ENCODE assay signal across 23 cellular contexts in the genomic region with DNA sequence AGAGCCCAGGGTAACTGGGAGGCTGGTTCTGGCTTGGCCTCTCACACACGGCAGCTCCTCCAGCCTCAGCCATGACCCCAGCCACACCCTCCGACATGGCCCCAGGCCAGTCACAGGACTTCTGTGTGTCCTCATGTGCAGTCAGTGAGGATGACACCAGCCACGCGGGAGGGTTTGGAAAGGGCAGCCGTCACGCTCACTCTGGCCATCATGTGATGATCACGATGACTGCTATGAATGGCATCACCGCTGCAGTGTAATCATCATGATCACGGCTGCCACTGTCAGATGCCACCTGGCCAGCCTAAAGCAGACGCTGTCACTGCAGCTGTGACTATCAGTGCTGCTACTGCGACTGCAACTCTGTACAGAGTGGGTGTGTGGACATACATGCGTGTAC.
DNase-seq lines count a peak whose midpoint lies in the region; ATAC-seq and TF ChIP-seq lines count a peak whose summit lies in the region.
"Had no signal": no experiment of that assay in that cellular context is flagged by ENCODE, and none has a peak within 500 bp of the region (broad histone marks: within the 10 kb centered on the region; RNA-seq: fewer than 3 reads in every experiment).

No MANE protein-coding gene starts in this region.

- ATAC-seq in lower lobe of right lung (no peak), left ventricle myocardium superior (no peak)
- ATAC-seq: A549, GM12878, GM23338 had no signal

- H3K27ac ChIP-seq in lower lobe of right lung: no peak overlapping the region
- H3K27ac ChIP-seq: A549 had no signal

- no peaks in the 10 kb centered on the region for H3K4me1 Mint-ChIP-seq in chondrocyte (ENCODE audit: low read depth)

- intact Hi-C loops in lower lobe of right lung (cut with DNase I): no loop called here
- intact Hi-C loops in left ventricle myocardium superior (cut with micrococcal nuclease): no loop called here

- H3K27me3 ChIP-seq in lower lobe of right lung (ENCODE audit: low read depth): peaks cover 22% of the 10 kb centered on the region

- H3K9me3 Mint-ChIP-seq in chondrocyte (ENCODE audit: low read depth): peaks cover 30% of the 10 kb centered on the region

- H3K4me1 ChIP-seq in lower lobe of right lung: no peaks in the 10 kb centered on the region
- H3K4me1 ChIP-seq: A549, HAP-1 had no signal

- no peaks in the 10 kb centered on the region for H3K9me3 ChIP-seq in lower lobe of right lung
- H3K9me3 ChIP-seq: HAP-1 had no signal

- no peaks in the 10 kb centered on the region for H3K36me3 ChIP-seq in lower lobe of right lung
- H3K36me3 ChIP-seq: HAP-1 had no signal

- H3K27me3 Mint-ChIP-seq in chondrocyte (ENCODE audit: low read depth): no peaks in the 10 kb centered on the region

- in situ Hi-C loops in Caki2 (cut with HindIII; ENCODE audit: low pct_unique_long_range_greater_than_20kb, low sequenced_read_pairs): no loop called here

- TF ChIP-seq CTCF in chondrocyte (IDR thresholded peaks at IDR 0.05): no peak
- TF ChIP-seq CTCF in lower lobe of right lung (IDR thresholded peaks at IDR 0.05): no peak

- no peaks in the 10 kb centered on the region for H3K36me3 Mint-ChIP-seq in chondrocyte (ENCODE audit: low read depth)
- H3K36me3 Mint-ChIP-seq: CD4-positive, alpha-beta memory T cell had no signal

- H3K4me3 Mint-ChIP-seq in chondrocyte (ENCODE audit: unreplicated experiment): no peak overlapping the region
- H3K4me3 Mint-ChIP-seq: CD4-positive, alpha-beta memory T cell; GM23338; HFFc6 had no signal

- peak; percentile 38 for DNase-seq in Caki2 (ENCODE audit: low read depth)
- peak; percentile 9 for DNase-seq in SHP77 treated with DMSO at 0.1 percent for 48 hours (lab: John Stamatoyannopoulos, UW)
- DNase-seq in chondrocyte (ENCODE audit: low spot score): peak; percentile 81
- peak; percentile 15 for DNase-seq in lower lobe of right lung
- DNase-seq in left ventricle myocardium superior: no peak
- no peak for DNase-seq in activated gamma-delta T cell (lab: John Stamatoyannopoulos, UW)
- no peak for DNase-seq in kidney tubule cell (ENCODE audit: low spot score)
- DNase-seq in retina: no peak
- DNase-seq: 8988T; ACHN; AML-193; C1 segment of cervical spinal cord; CD4-positive, alpha-beta memory T cell; COR-L47; DMS153; DMS79; EL; GDM1; HFFc6 had no signal

- H3K4me3 ChIP-seq in lower lobe of right lung: no peak overlapping the region
- H3K4me3 ChIP-seq: A549, GM12878, GM23338, HAP-1 had no signal

- no peak overlapping the region for H3K27ac Mint-ChIP-seq in chondrocyte (ENCODE audit: unreplicated experiment)
- H3K27ac Mint-ChIP-seq: CD4-positive, alpha-beta memory T cell; GM23338; HFFc6 had no signal

Comparison
In these comparisons a context has a peak if more than half of its experiments do, and no peak if none do; other contexts are left out.
1. DNase-seq: peak in Caki2 (single experiment), SHP77 treated with DMSO at 0.1 percent for 48 hours (single experiment), chondrocyte (single experiment) and lower lobe of right lung (single experiment); none in left ventricle myocardium superior (single experiment), activated gamma-delta T cell (single experiment), kidney tubule cell (single experiment) and retina (single experiment).